Comparison of ENCODE assay signal across 18 cellular contexts in the genomic region with DNA sequence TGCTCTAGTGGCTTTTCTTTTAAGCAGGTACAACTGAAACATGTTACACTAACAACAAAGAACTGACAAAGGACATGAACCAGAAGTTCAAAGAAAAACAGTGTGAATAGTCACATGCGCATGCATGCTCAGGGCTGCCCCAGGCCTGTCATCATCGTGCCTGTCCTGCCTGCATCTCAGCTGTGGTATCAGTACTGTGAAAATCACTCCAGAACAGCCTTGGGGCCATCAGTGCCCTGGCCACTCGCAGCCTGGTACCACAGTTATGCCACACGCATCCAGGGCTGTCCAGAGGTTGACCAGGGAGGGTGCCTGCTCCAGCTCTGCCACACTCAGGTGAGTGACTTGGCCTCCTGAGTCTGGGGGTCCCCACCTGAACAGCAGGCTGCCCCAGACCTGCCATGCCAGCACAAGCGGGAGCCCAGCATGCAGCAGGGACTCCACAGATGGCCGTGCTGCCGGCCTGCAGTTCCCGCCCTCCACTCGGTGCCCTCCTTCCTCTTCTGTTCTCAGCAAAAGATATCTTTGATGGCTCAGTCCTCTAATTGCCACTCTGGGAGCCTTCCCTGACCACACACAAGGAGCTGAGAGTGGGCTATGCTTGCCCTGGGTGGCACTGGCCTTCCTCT. TPM values are rescaled to one million over a fixed set of nuclear protein-coding genes. Genes with fewer than 3 reads are reported as not detected.
DNase-seq lines count a peak whose midpoint lies in the region; ATAC-seq, FAIRE-seq and TF ChIP-seq lines count a peak whose summit lies in the region.
"Had no signal": no experiment of that assay in that cellular context is flagged by ENCODE, and none has a peak within 500 bp of the region (broad histone marks: within the 10 kb centered on the region; RNA-seq: fewer than 3 reads in every experiment).

No MANE protein-coding gene starts in this region.

- no peak for TF ChIP-seq POLR2A in HepG2 (IDR thresholded peaks at IDR 0.05; ENCODE audit: insufficient read depth in 1 of 2, low read depth in 2 of 2, low read length in 2 of 2)
- TF ChIP-seq POLR2A in gastrocnemius medialis (IDR thresholded peaks at IDR 0.05), result no peak

- no peak overlapping the region for H3K4me2 ChIP-seq in HepG2 (ENCODE audit: low read depth, low read length)
- H3K4me2 ChIP-seq: A549 had no signal

- no peaks in the 10 kb centered on the region for H3K9me3 ChIP-seq in HepG2 (ENCODE audit: low read length)
- no peaks in the 10 kb centered on the region for H3K9me3 ChIP-seq in gastrocnemius medialis
- H3K9me3 ChIP-seq: A549, adrenal gland, SJSA1 had no signal

- WGBS in HepG2 (ENCODE audit: low lambda C conversion rate), result 36% methylated on average over 8 of the region's 9 CpGs

- H3K36me3 Mint-ChIP-seq in activated naive CD4-positive, alpha-beta T cell treated with anti-CD3 and anti-CD28 coated beads, Interleukin-2, amount 10 ng/mL, durations not matched to agents 7 days and 5 days, result no peaks in the 10 kb centered on the region
- H3K36me3 Mint-ChIP-seq in activated naive CD4-positive, alpha-beta T cell treated with anti-CD3 and anti-CD28 coated beads for 36 hours (ENCODE audit: low read depth), result no peaks in the 10 kb centered on the region
- no peaks in the 10 kb centered on the region for H3K36me3 Mint-ChIP-seq in activated T-helper 1 cell treated with anti-CD3 and anti-CD28 coated beads, Interleukin-12 subunit alpha, Interleukin-12 subunit beta, Interleukin-2, Interleukin-4 antibody, amounts not matched to agents 30 ng/mL and 10 ng/mL and 1 ng/mL, durations not matched to agents 14 hours and 24 hours and 36 hours (ENCODE audit: low read depth)

- H3K4me1 Mint-ChIP-seq in activated naive CD4-positive, alpha-beta T cell treated with anti-CD3 and anti-CD28 coated beads, Interleukin-2, amount 10 ng/mL, durations not matched to agents 7 days and 5 days, result peaks cover 2% of the 10 kb centered on the region
- H3K4me1 Mint-ChIP-seq in activated naive CD4-positive, alpha-beta T cell treated with anti-CD3 and anti-CD28 coated beads for 36 hours (ENCODE audit: low read depth), result no peaks in the 10 kb centered on the region
- H3K4me1 Mint-ChIP-seq in activated T-helper 1 cell treated with anti-CD3 and anti-CD28 coated beads, Interleukin-12 subunit alpha, Interleukin-12 subunit beta, Interleukin-2, Interleukin-4 antibody, amounts not matched to agents 30 ng/mL and 10 ng/mL and 1 ng/mL, durations not matched to agents 14 hours and 24 hours and 36 hours (ENCODE audit: low read depth), result no peaks in the 10 kb centered on the region

- in situ Hi-C loops in HepG2 (cut with HindIII; ENCODE audit: extremely low pct_ligation_motif_present, low pct_unique_long_range_greater_than_20kb) (no loop called here), gastrocnemius medialis (cut with MboI; ENCODE audit: low sequenced_read_pairs in 4 of 4) (no loop called here)

- peaks cover 75% of the 10 kb centered on the region for H3K27me3 Mint-ChIP-seq in activated naive CD4-positive, alpha-beta T cell treated with anti-CD3 and anti-CD28 coated beads, Interleukin-2, amount 10 ng/mL, durations not matched to agents 7 days and 5 days
- peaks cover 43% of the 10 kb centered on the region for H3K27me3 Mint-ChIP-seq in activated naive CD4-positive, alpha-beta T cell treated with anti-CD3 and anti-CD28 coated beads for 36 hours (ENCODE audit: low read depth)
- peaks cover 54% of the 10 kb centered on the region for H3K27me3 Mint-ChIP-seq in activated T-helper 1 cell treated with anti-CD3 and anti-CD28 coated beads, Interleukin-12 subunit alpha, Interleukin-12 subunit beta, Interleukin-2, Interleukin-4 antibody, amounts not matched to agents 30 ng/mL and 10 ng/mL and 1 ng/mL, durations not matched to agents 14 hours and 24 hours and 36 hours (ENCODE audit: insufficient read depth)

- H3K4me3 ChIP-seq in HepG2 (replicated peaks in 1 of 3; ENCODE audit: insufficient read depth in 1 of 3, low read depth in 2 of 3, low read length in 3 of 3) (no peak overlapping the region), gastrocnemius medialis (peak overlapping the region in 1 of 4 donors; percentile 53), H7 (ENCODE audit: insufficient read depth, low read depth, low read length) (no peak overlapping the region)
- H3K4me3 ChIP-seq: A549, SJSA1 had no signal

- peak; percentile 30 for FAIRE-seq in HepG2 (lab: Jason Lieb, UNC)
- FAIRE-seq: A549, keratinocyte had no signal

- no peak overlapping the region for H3K27ac Mint-ChIP-seq in activated naive CD4-positive, alpha-beta T cell treated with anti-CD3 and anti-CD28 coated beads, Interleukin-2, amount 10 ng/mL, durations not matched to agents 7 days and 5 days
- no peak overlapping the region for H3K27ac Mint-ChIP-seq in activated naive CD4-positive, alpha-beta T cell treated with anti-CD3 and anti-CD28 coated beads for 36 hours
- H3K27ac Mint-ChIP-seq in activated T-helper 1 cell treated with anti-CD3 and anti-CD28 coated beads, Interleukin-12 subunit alpha, Interleukin-12 subunit beta, Interleukin-2, Interleukin-4 antibody, amounts not matched to agents 30 ng/mL and 10 ng/mL and 1 ng/mL, durations not matched to agents 14 hours and 24 hours and 36 hours, result no peak overlapping the region
- H3K27ac Mint-ChIP-seq: CD4-positive, CD25-positive, alpha-beta regulatory T cell had no signal

- no peak overlapping the region for H2AFZ ChIP-seq in HepG2 (ENCODE audit: low read length)

- peak; percentile 15 for DNase-seq in activated naive CD4-positive, alpha-beta T cell treated with anti-CD3 and anti-CD28 coated beads, Interleukin-2, amount 10 ng/mL, durations not matched to agents 7 days and 5 days
- DNase-seq in activated naive CD4-positive, alpha-beta T cell treated with anti-CD3 and anti-CD28 coated beads for 36 hours, result no peak
- DNase-seq in HepG2 (ENCODE audit: low spot score), result no peak
- DNase-seq in gastrocnemius medialis, result no peak
- DNase-seq in H7, result no peak
- DNase-seq in NK-92 (lab: John Stamatoyannopoulos, UW; ENCODE audit: unreplicated experiment), result no peak
- DNase-seq in activated T-helper 1 cell treated with anti-CD3 and anti-CD28 coated beads, Interleukin-12 subunit alpha, Interleukin-12 subunit beta, Interleukin-2, Interleukin-4 antibody, amounts not matched to agents 30 ng/mL and 10 ng/mL and 1 ng/mL, durations not matched to agents 14 hours and 24 hours and 36 hours (ENCODE audit: low spot score), result no peak
- DNase-seq: activated T-cell treated with anti-CD3 and anti-CD28 coated beads, Interleukin-2, amount 50 U/mL, for 48 hours; CD4-positive, CD25-positive, alpha-beta regulatory T cell; DND-41; NCI-H1417 treated with DMSO at 0.1 percent for 48 hours; stimulated activated CD4-positive, alpha-beta T cell treated with anti-CD3 and anti-CD28 coated beads, Interleukin-15, amount 100 ng/mL, for 24 hours had no signal

- H4K20me1 ChIP-seq in HepG2 (ENCODE audit: insufficient read depth, low read length), result no peaks in the 10 kb centered on the region

- peaks cover 14% of the 10 kb centered on the region for H3K4me1 ChIP-seq in HepG2 (ENCODE audit: insufficient read depth, low read length)
- peaks cover 12 to 25% of the 10 kb centered on the region in 2 donors for H3K4me1 ChIP-seq in gastrocnemius medialis
- H3K4me1 ChIP-seq: A549, adrenal gland, SJSA1 had no signal

- ATAC-seq in HepG2 (no peak), gastrocnemius medialis (no peak), GM21576 (IDR thresholded peaks at IDR 0.05; ENCODE audit: unreplicated experiment) (no peak)
- ATAC-seq: A549 had no signal

- CTCF ChIA-PET in activated naive CD4-positive, alpha-beta T cell treated with anti-CD3 and anti-CD28 coated beads, Interleukin-2, amount 10 ng/mL, durations not matched to agents 7 days and 5 days (lab: Charles Lee), result interaction anchor here (1.4 kb wide), 1 partner anchor 13 kb away, joined by 3 read pairs; no protein-coding TSS in a partner anchor
- CTCF ChIA-PET in activated naive CD4-positive, alpha-beta T cell treated with anti-CD3 and anti-CD28 coated beads for 36 hours (lab: Charles Lee), result no interaction called here
- CTCF ChIA-PET in HepG2 (lab: Yijun Ruan, JAX; ENCODE audit: low intra/inter-chr PET ratio, low total read pairs), result no interaction called here

- POLR2A ChIA-PET in HepG2 (lab: Yijun Ruan, JAX), result no interaction called here

- intact Hi-C loops in activated naive CD4-positive, alpha-beta T cell treated with anti-CD3 and anti-CD28 coated beads for 36 hours (cut with micrococcal nuclease), result no loop called here
- intact Hi-C loops in HepG2 (cut with micrococcal nuclease; ENCODE audit: unreplicated experiment), result no loop called here
- intact Hi-C loops in gastrocnemius medialis (cut with DNase I; ENCODE audit: low total_unique reads), result no loop called here
- intact Hi-C loops in activated T-helper 1 cell treated with anti-CD3 and anti-CD28 coated beads, Interleukin-12 subunit alpha, Interleukin-12 subunit beta, Interleukin-2, Interleukin-4 antibody, amounts not matched to agents 30 ng/mL and 10 ng/mL and 1 ng/mL, durations not matched to agents 14 hours and 24 hours and 36 hours (cut with micrococcal nuclease), result no loop called here

- BruUV-seq in HepG2 (replicated peaks; lab: Mats Ljungman, UMichigan), result no TSS peak

- TF ChIP-seq EP300 in HepG2 (IDR thresholded peaks at IDR 0.05; ENCODE audit: low read depth in 2 of 2, low read length in 2 of 2) (no peak), HepG2 (CRISPR knock-in tag; IDR thresholded peaks at IDR 0.05; ENCODE audit: borderline replicate concordance) (no peak)

- H3K9me3 Mint-ChIP-seq in activated naive CD4-positive, alpha-beta T cell treated with anti-CD3 and anti-CD28 coated beads, Interleukin-2, amount 10 ng/mL, durations not matched to agents 7 days and 5 days, result no peaks in the 10 kb centered on the region
- H3K9me3 Mint-ChIP-seq in activated naive CD4-positive, alpha-beta T cell treated with anti-CD3 and anti-CD28 coated beads for 36 hours, result no peaks in the 10 kb centered on the region
- no peaks in the 10 kb centered on the region for H3K9me3 Mint-ChIP-seq in activated T-helper 1 cell treated with anti-CD3 and anti-CD28 coated beads, Interleukin-12 subunit alpha, Interleukin-12 subunit beta, Interleukin-2, Interleukin-4 antibody, amounts not matched to agents 30 ng/mL and 10 ng/mL and 1 ng/mL, durations not matched to agents 14 hours and 24 hours and 36 hours
- H3K9me3 Mint-ChIP-seq: CD4-positive, CD25-positive, alpha-beta regulatory T cell had no signal

- H3K4me3 Mint-ChIP-seq in activated naive CD4-positive, alpha-beta T cell treated with anti-CD3 and anti-CD28 coated beads, Interleukin-2, amount 10 ng/mL, durations not matched to agents 7 days and 5 days, result no peak overlapping the region
- no peak overlapping the region for H3K4me3 Mint-ChIP-seq in activated naive CD4-positive, alpha-beta T cell treated with anti-CD3 and anti-CD28 coated beads for 36 hours
- no peak overlapping the region for H3K4me3 Mint-ChIP-seq in activated T-helper 1 cell treated with anti-CD3 and anti-CD28 coated beads, Interleukin-12 subunit alpha, Interleukin-12 subunit beta, Interleukin-2, Interleukin-4 antibody, amounts not matched to agents 30 ng/mL and 10 ng/mL and 1 ng/mL, durations not matched to agents 14 hours and 24 hours and 36 hours
- H3K4me3 Mint-ChIP-seq: CD4-positive, CD25-positive, alpha-beta regulatory T cell had no signal

- no peak for TF ChIP-seq RAD21 in HepG2 (CRISPR knock-in tag; IDR thresholded peaks at IDR 0.05)

- H3K9ac ChIP-seq in HepG2 (ENCODE audit: insufficient read depth, low read depth, low read length), result no peak overlapping the region

- H3K27ac ChIP-seq in HepG2 (ENCODE audit: extremely low read length, insufficient read depth, low read length), result no peak overlapping the region
- H3K27ac ChIP-seq in gastrocnemius medialis, result peak overlapping the region; percentile 44 to 67 (median 64)
- H3K27ac ChIP-seq: A549, SJSA1 had no signal

- peaks cover 2 to 61% of the 10 kb centered on the region in 2 experiments; a peak in 4 of 5 replicates for H3K27me3 ChIP-seq in HepG2 (ENCODE audit: control insufficient read depth in 1 of 2, insufficient read depth in 2 of 2, low read length in 2 of 2)
- no peaks in the 10 kb centered on the region for H3K27me3 ChIP-seq in gastrocnemius medialis
- H3K27me3 ChIP-seq in H7 (ENCODE audit: control insufficient read depth, insufficient read depth, low read length), result peaks cover 12% of the 10 kb centered on the region; the same call in 1 of the 2 replicates
- H3K27me3 ChIP-seq: SJSA1 had no signal

- no peaks in the 10 kb centered on the region for H3K79me2 ChIP-seq in HepG2 (ENCODE audit: insufficient read depth, low read length)

- H3K36me3 ChIP-seq in HepG2 (replicated peaks in 1 of 2; ENCODE audit: control insufficient read depth in 1 of 2, insufficient read depth in 2 of 2, low read length in 2 of 2) (no peaks in the 10 kb centered on the region), gastrocnemius medialis (no peaks in the 10 kb centered on the region), H7 (replicated peaks; ENCODE audit: control insufficient read depth, insufficient read depth, low read length) (no peaks in the 10 kb centered on the region)
- H3K36me3 ChIP-seq: adrenal gland, SJSA1 had no signal

- no peak for TF ChIP-seq CTCF in HepG2 (CRISPR knock-in tag; IDR thresholded peaks at IDR 0.05)
- TF ChIP-seq CTCF in gastrocnemius medialis (IDR thresholded peaks at IDR 0.05 in 4 of 5, conservative IDR thresholded peaks at IDR 0.05 in 1 of 5), result no peak

RNA-seq across cellular contexts. Expression of a gene that starts 12.3 kb away (rescaled TPM):
- total RNA-seq in activated naive CD4-positive, alpha-beta T cell treated with anti-CD3 and anti-CD28 coated beads for 36 hours, result 10 to 100 TPM; 14.6 to 15.5 TPM
- total RNA-seq in HepG2 (2016; rRNA removed; fragmentation: Illumina TruSeq; extraction: Trizol) (0.90 and 1.0 TPM in 2 replicates), gastrocnemius medialis (10 to 100 TPM in 2 of 4 donors, 1 to 10 TPM in 2; 5.3 to 15.5 (median 9.9) TPM)
- total RNA-seq in HepG2 (2016; cell fraction: cytosol; rRNA removed; fragmentation: Illumina TruSeq; extraction: Trizol; ENCODE audit: low read depth), result 1.9 and 3.6 TPM in 2 replicates
- 0.85 and 1.2 TPM in 2 replicates for total RNA-seq in HepG2 (2016; cell fraction: insoluble cytoplasmic fraction; rRNA removed; fragmentation: Illumina TruSeq; extraction: Trizol)
- 2.6 and 3.9 TPM in 2 replicates for total RNA-seq in HepG2 (2016; cell fraction: membrane; rRNA removed; fragmentation: Illumina TruSeq; extraction: Trizol)
- total RNA-seq in HepG2 (2016; cell fraction: nucleus; rRNA removed; fragmentation: Illumina TruSeq; extraction: Trizol), result 0.56 and 0.81 TPM in 2 replicates
- polyA plus RNA-seq in HepG2 (2011; rRNA removed), result 1.9 and 2.0 TPM in 2 replicates
- polyA plus RNA-seq in HepG2 (2011; cell fraction: cytosol; rRNA removed), result 2.1 and 3.1 TPM in 2 replicates
- 2.0 and 2.2 TPM in 2 replicates for polyA plus RNA-seq in HepG2 (2011; cell fraction: nucleus; rRNA removed)
- 2.1 and 3.9 TPM in 2 replicates for polyA plus RNA-seq in HepG2 (2012)
- polyA plus RNA-seq in HepG2 (2016; cell fraction: cytosol; fragmentation: Illumina TruSeq; extraction: Trizol; ENCODE audit: low read depth), result 8.9 and 10.7 TPM in 2 replicates
- polyA plus RNA-seq in HepG2 (2016; cell fraction: insoluble cytoplasmic fraction; fragmentation: Illumina TruSeq; extraction: Trizol; ENCODE audit: low read depth), result 2.4 and 3.4 TPM in 2 replicates
- 8.6 and 9.2 TPM in 2 replicates for polyA plus RNA-seq in HepG2 (2016; cell fraction: membrane; fragmentation: Illumina TruSeq; extraction: Trizol; ENCODE audit: low read depth)
- 1.5 TPM in 2 replicates for polyA plus RNA-seq in HepG2 (2016; cell fraction: nucleus; fragmentation: Illumina TruSeq; extraction: Trizol; ENCODE audit: insufficient read depth, low read depth)
- polyA minus RNA-seq in HepG2 (2011; rRNA and poly(A)+ RNA removed; ENCODE audit: low replicate concordance), result 0.07 and 4.5 TPM in 2 replicates
- 1.2 and 1.9 TPM in 2 replicates for polyA minus RNA-seq in HepG2 (2011; cell fraction: cytosol; rRNA and poly(A)+ RNA removed)
- polyA minus RNA-seq in HepG2 (2011; cell fraction: nucleus; rRNA and poly(A)+ RNA removed), result 1.2 and 1.6 TPM in 2 replicates
- 0.33 and 1.4 TPM in 2 replicates for total RNA-seq in H7 (2014; rRNA removed; shearing (Covaris generic))
- total RNA-seq in activated T-helper 1 cell treated with anti-CD3 and anti-CD28 coated beads, Interleukin-12 subunit alpha, Interleukin-12 subunit beta, Interleukin-2, Interleukin-4 antibody, amounts not matched to agents 30 ng/mL and 10 ng/mL and 1 ng/mL, durations not matched to agents 14 hours and 24 hours and 36 hours, result 4.8 and 5.1 TPM in 2 replicates
- polyA plus RNA-seq: keratinocyte had no signal

RNA-seq across cellular contexts. Expression of a gene that starts 17.1 kb away (rescaled TPM):
- total RNA-seq in activated naive CD4-positive, alpha-beta T cell treated with anti-CD3 and anti-CD28 coated beads for 36 hours, result not detected
- total RNA-seq in HepG2 (2016; rRNA removed; fragmentation: Illumina TruSeq; extraction: Trizol) (not detected in 2 replicates), gastrocnemius medialis (under 1 TPM in 1 of 4 donors, not detected in 3; 0.20 TPM)
- not detected in 2 replicates for total RNA-seq in HepG2 (2016; cell fraction: cytosol; rRNA removed; fragmentation: Illumina TruSeq; extraction: Trizol; ENCODE audit: low read depth)
- total RNA-seq in HepG2 (2016; cell fraction: insoluble cytoplasmic fraction; rRNA removed; fragmentation: Illumina TruSeq; extraction: Trizol), result not detected in 2 replicates
- not detected in 2 replicates for total RNA-seq in HepG2 (2016; cell fraction: membrane; rRNA removed; fragmentation: Illumina TruSeq; extraction: Trizol)
- not detected in 2 replicates for total RNA-seq in HepG2 (2016; cell fraction: nucleus; rRNA removed; fragmentation: Illumina TruSeq; extraction: Trizol)
- polyA plus RNA-seq in HepG2 (2011; rRNA removed), result not detected in 2 replicates
- not detected in 2 replicates for polyA plus RNA-seq in HepG2 (2011; cell fraction: cytosol; rRNA removed)
- not detected in 2 replicates for polyA plus RNA-seq in HepG2 (2011; cell fraction: nucleus; rRNA removed)
- polyA plus RNA-seq in HepG2 (2012), result not detected in 2 replicates
- polyA plus RNA-seq in HepG2 (2016; cell fraction: cytosol; fragmentation: Illumina TruSeq; extraction: Trizol; ENCODE audit: low read depth), result not detected in 2 replicates
- not detected in 2 replicates for polyA plus RNA-seq in HepG2 (2016; cell fraction: insoluble cytoplasmic fraction; fragmentation: Illumina TruSeq; extraction: Trizol; ENCODE audit: low read depth)
- polyA plus RNA-seq in HepG2 (2016; cell fraction: membrane; fragmentation: Illumina TruSeq; extraction: Trizol; ENCODE audit: low read depth), result not detected in 2 replicates
- not detected in 2 replicates for polyA plus RNA-seq in HepG2 (2016; cell fraction: nucleus; fragmentation: Illumina TruSeq; extraction: Trizol; ENCODE audit: insufficient read depth, low read depth)
- polyA minus RNA-seq in HepG2 (2011; rRNA and poly(A)+ RNA removed; ENCODE audit: low replicate concordance), result 0.08 TPM in 1 of 2 replicates, not detected in the other
- not detected in 2 replicates for polyA minus RNA-seq in HepG2 (2011; cell fraction: cytosol; rRNA and poly(A)+ RNA removed)
- not detected in 2 replicates for polyA minus RNA-seq in HepG2 (2011; cell fraction: nucleus; rRNA and poly(A)+ RNA removed)
- total RNA-seq in H7 (2014; rRNA removed; shearing (Covaris generic)), result not detected in 2 replicates
- total RNA-seq in activated T-helper 1 cell treated with anti-CD3 and anti-CD28 coated beads, Interleukin-12 subunit alpha, Interleukin-12 subunit beta, Interleukin-2, Interleukin-4 antibody, amounts not matched to agents 30 ng/mL and 10 ng/mL and 1 ng/mL, durations not matched to agents 14 hours and 24 hours and 36 hours, result not detected in 2 replicates
- total RNA-seq: CD4-positive, CD25-positive, alpha-beta regulatory T cell; SJSA1; subcutaneous adipose tissue had no signal
- polyA plus RNA-seq: A549; CD4-positive, CD25-positive, alpha-beta regulatory T cell; keratinocyte had no signal

RNA-seq across cellular contexts. Expression of a gene that starts 38.2 kb away (rescaled TPM):
- total RNA-seq in activated naive CD4-positive, alpha-beta T cell treated with anti-CD3 and anti-CD28 coated beads for 36 hours, result 1 to 10 TPM; 3.1 to 3.3 TPM
- total RNA-seq in HepG2 (2016; rRNA removed; fragmentation: Illumina TruSeq; extraction: Trizol) (4.6 and 9.4 TPM in 2 replicates), gastrocnemius medialis (1 to 10 TPM; 3.0 to 5.5 (median 3.5) TPM)
- 1.4 and 1.5 TPM in 2 replicates for total RNA-seq in HepG2 (2016; cell fraction: cytosol; rRNA removed; fragmentation: Illumina TruSeq; extraction: Trizol; ENCODE audit: low read depth)
- 5.2 and 9.2 TPM in 2 replicates for total RNA-seq in HepG2 (2016; cell fraction: insoluble cytoplasmic fraction; rRNA removed; fragmentation: Illumina TruSeq; extraction: Trizol)
- 4.6 and 5.1 TPM in 2 replicates for total RNA-seq in HepG2 (2016; cell fraction: membrane; rRNA removed; fragmentation: Illumina TruSeq; extraction: Trizol)
- 10.3 and 11.4 TPM in 2 replicates for total RNA-seq in HepG2 (2016; cell fraction: nucleus; rRNA removed; fragmentation: Illumina TruSeq; extraction: Trizol)
- polyA plus RNA-seq in HepG2 (2011; rRNA removed), result 8.3 and 8.7 TPM in 2 replicates
- 6.8 and 9.4 TPM in 2 replicates for polyA plus RNA-seq in HepG2 (2011; cell fraction: cytosol; rRNA removed)
- polyA plus RNA-seq in HepG2 (2011; cell fraction: nucleus; rRNA removed), result 3.7 and 4.4 TPM in 2 replicates
- not detected in 2 replicates for polyA plus RNA-seq in HepG2 (2012)
- 1.3 and 1.4 TPM in 2 replicates for polyA plus RNA-seq in HepG2 (2016; cell fraction: cytosol; fragmentation: Illumina TruSeq; extraction: Trizol; ENCODE audit: low read depth)
- 5.4 and 7.0 TPM in 2 replicates for polyA plus RNA-seq in HepG2 (2016; cell fraction: insoluble cytoplasmic fraction; fragmentation: Illumina TruSeq; extraction: Trizol; ENCODE audit: low read depth)
- polyA plus RNA-seq in HepG2 (2016; cell fraction: membrane; fragmentation: Illumina TruSeq; extraction: Trizol; ENCODE audit: low read depth), result 3.0 and 4.0 TPM in 2 replicates
- polyA plus RNA-seq in HepG2 (2016; cell fraction: nucleus; fragmentation: Illumina TruSeq; extraction: Trizol; ENCODE audit: insufficient read depth, low read depth), result 13.6 and 14.0 TPM in 2 replicates
- 2.4 and 7.5 TPM in 2 replicates for polyA minus RNA-seq in HepG2 (2011; rRNA and poly(A)+ RNA removed; ENCODE audit: low replicate concordance)
- polyA minus RNA-seq in HepG2 (2011; cell fraction: cytosol; rRNA and poly(A)+ RNA removed), result 6.5 and 7.2 TPM in 2 replicates
- polyA minus RNA-seq in HepG2 (2011; cell fraction: nucleus; rRNA and poly(A)+ RNA removed), result 16.4 and 17.5 TPM in 2 replicates
- 10.5 and 13.4 TPM in 2 replicates for total RNA-seq in H7 (2014; rRNA removed; shearing (Covaris generic))
- 6.6 and 7.1 TPM in 2 replicates for total RNA-seq in activated T-helper 1 cell treated with anti-CD3 and anti-CD28 coated beads, Interleukin-12 subunit alpha, Interleukin-12 subunit beta, Interleukin-2, Interleukin-4 antibody, amounts not matched to agents 30 ng/mL and 10 ng/mL and 1 ng/mL, durations not matched to agents 14 hours and 24 hours and 36 hours
